8 cellular contexts compared by ENCODE assay signal in genomic region chr19:39407394-39407643, GRCh38. TPM values are rescaled to one million over a fixed set of nuclear protein-coding genes. Genes with fewer than 3 reads are reported as not detected.
DNase-seq lines count a peak whose midpoint lies in the region; ATAC-seq and TF ChIP-seq lines count a peak whose summit lies in the region.

No MANE protein-coding gene starts in this region.

- no peaks in the 10 kb centered on the region for H3K27me3 ChIP-seq in muscle layer of colon (ENCODE audit: control insufficient read depth in 1 of 2, insufficient read depth in 2 of 2, low read length in 2 of 2)

- H3K36me3 Mint-ChIP-seq in IgD-negative memory B cell = peaks cover 19% of the 10 kb centered on the region
- peaks cover 12% of the 10 kb centered on the region for H3K36me3 Mint-ChIP-seq in chondrocyte (ENCODE audit: low read depth)

- DNase-seq in chondrocyte (ENCODE audit: low spot score) (no peak), HEK293T (ENCODE audit: extremely low spot score) (no peak), NCI-H1436 treated with DMSO at 0.1 percent for 48 hours (lab: John Stamatoyannopoulos, UW) (no peak), NCI-H2081 (lab: John Stamatoyannopoulos, UW) (no peak)

- H3K36me3 ChIP-seq in muscle layer of colon (ENCODE audit: insufficient read depth, low read length) = peaks cover 17% of the 10 kb centered on the region

- POLR2A ChIA-PET in HEK293T (lab: Yijun Ruan, JAX) = interaction anchor here (1.8 to 10.0 kb wide), 2 partner anchors 9 to 28 kb away, joined by 7 to 54 read pairs; partner anchors contain the start of gene RPS16

- peak overlapping the region; percentile 95 to 99 (median 96) for H3K4me3 Mint-ChIP-seq in IgD-negative memory B cell
- H3K4me3 Mint-ChIP-seq in chondrocyte (ENCODE audit: unreplicated experiment) = peak overlapping the region; percentile 90

- H3K4me1 ChIP-seq in muscle layer of colon (ENCODE audit: insufficient read depth, low read length) = peaks cover 33% of the 10 kb centered on the region

- H3K9me3 ChIP-seq in muscle layer of colon (ENCODE audit: low read length) = no peaks in the 10 kb centered on the region

- CTCF ChIA-PET in HEK293T (lab: Yijun Ruan, JAX) = no interaction called here

- peak overlapping the region; percentile 82 to 98 for H3K4me3 ChIP-seq in muscle layer of colon (ENCODE audit: low read depth in 1 of 2, low read length in 2 of 2)

- peak overlapping the region; percentile 100 for H3K9ac ChIP-seq in muscle layer of colon (ENCODE audit: low read length)

- H3K4me1 Mint-ChIP-seq in IgD-negative memory B cell = peaks cover 28 to 35% (median 28%) of the 10 kb centered on the region in 3 donors
- H3K4me1 Mint-ChIP-seq in chondrocyte (ENCODE audit: low read depth) = peaks cover 62% of the 10 kb centered on the region

- TF ChIP-seq CTCF in 22Rv1 (IDR thresholded peaks at IDR 0.05) (no peak), chondrocyte (IDR thresholded peaks at IDR 0.05) (no peak)

- H3K27ac Mint-ChIP-seq in IgD-negative memory B cell (peak overlapping the region; percentile 99 to 100 (median 100)), chondrocyte (ENCODE audit: unreplicated experiment) (peak overlapping the region; percentile 94)

- H3K27ac ChIP-seq in 22Rv1 (peak overlapping the region; percentile 98), muscle layer of colon (ENCODE audit: low read depth, low read length) (peak overlapping the region; percentile 97)

- ATAC-seq in HG02852 (IDR thresholded peaks at IDR 0.05; ENCODE audit: unreplicated experiment) = no peak

- H3K9me3 Mint-ChIP-seq in IgD-negative memory B cell (peaks cover 0 to 2% (median 0%) of the 10 kb centered on the region in 3 donors), chondrocyte (ENCODE audit: low read depth) (no peaks in the 10 kb centered on the region)

- H3K27me3 Mint-ChIP-seq in IgD-negative memory B cell (peaks cover 2% of the 10 kb centered on the region), chondrocyte (ENCODE audit: low read depth) (no peaks in the 10 kb centered on the region)

TF ChIP-seq in HEK293T, 16 proteins besides CTCF, POLR2A, EP300 and RAD21:
- no peak for TF ChIP-seq CTBP1 (IDR thresholded peaks at IDR 0.05; ENCODE audit: borderline replicate concordance)
- TF ChIP-seq BHLHE40 (IDR thresholded peaks at IDR 0.05; ENCODE audit: borderline replicate concordance) = no peak
- no peak for TF ChIP-seq HDGF (IDR thresholded peaks at IDR 0.05; ENCODE audit: borderline replicate concordance)
- no peak for TF ChIP-seq LEF1 (IDR thresholded peaks at IDR 0.05; ENCODE audit: borderline replicate concordance)
- no peak for TF ChIP-seq ZNF384 (IDR thresholded peaks at IDR 0.05)
- TF ChIP-seq SP1 (IDR thresholded peaks at IDR 0.05) = no peak
- no peak for TF ChIP-seq FOXM1 (IDR thresholded peaks at IDR 0.05; ENCODE audit: borderline replicate concordance)
- TF ChIP-seq SUZ12 (IDR thresholded peaks at IDR 0.05) = no peak
- TF ChIP-seq PKNOX1 (IDR thresholded peaks at IDR 0.05) = no peak

RNA-seq across cellular contexts. Expression of gene ZFP36, which starts 0.7 kb away (rescaled TPM):
- polyA plus RNA-seq in IgD-negative memory B cell = 579 TPM
- total RNA-seq in chondrocyte = 30.2 to 55.7 TPM (median 46.3 TPM) in 3 replicates

RNA-seq across cellular contexts. Expression of gene PLEKHG2, which starts 5.2 kb away (rescaled TPM):
- polyA plus RNA-seq in IgD-negative memory B cell = 6.5 TPM
- total RNA-seq in chondrocyte = 108 to 154 TPM (median 150 TPM) in 3 replicates

RNA-seq across cellular contexts. Expression of gene MED29, which starts 16.1 kb away (rescaled TPM):
- 68.7 TPM for polyA plus RNA-seq in IgD-negative memory B cell
- 27.0 to 31.1 TPM (median 28.7 TPM) in 3 replicates for total RNA-seq in chondrocyte

RNA-seq across cellular contexts. Expression of gene PAF1, which starts 16.4 kb away (rescaled TPM):
- polyA plus RNA-seq in IgD-negative memory B cell = 64.1 TPM
- 32.2 to 39.7 TPM (median 32.5 TPM) in 3 replicates for total RNA-seq in chondrocyte

RNA-seq across cellular contexts. Expression of gene RPS16, which starts 28.4 kb away (rescaled TPM):
- 2,255 TPM for polyA plus RNA-seq in IgD-negative memory B cell
- 1,022 to 1,375 TPM (median 1,065 TPM) in 3 replicates for total RNA-seq in chondrocyte
